In the genomic region with DNA sequence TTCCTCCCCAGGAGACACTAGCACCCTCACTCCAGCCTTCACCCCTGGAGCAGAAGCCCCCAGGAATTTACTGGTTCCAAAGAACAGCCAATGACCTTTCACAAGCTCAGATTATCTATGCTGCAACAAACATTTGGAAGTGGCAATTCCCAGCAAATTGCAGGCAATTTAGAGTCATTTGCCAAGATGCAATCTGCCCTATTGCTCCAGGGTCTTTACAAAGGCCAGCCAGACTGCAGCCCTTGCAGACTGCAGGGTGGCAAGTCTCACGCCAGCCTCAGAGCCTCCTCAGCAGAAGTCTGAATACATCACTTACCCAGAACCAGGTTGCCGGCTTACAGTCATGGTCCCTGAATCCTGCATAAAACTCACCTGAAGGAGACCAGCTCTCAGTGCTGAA, we compare ENCODE assay signal across 15 cellular contexts. TPM values are rescaled to one million over a fixed set of nuclear protein-coding genes. Genes with fewer than 3 reads are reported as not detected.
DNase-seq lines count a peak whose midpoint lies in the region; ATAC-seq and TF ChIP-seq lines count a peak whose summit lies in the region.
"Had no signal": no experiment of that assay in that cellular context is flagged by ENCODE, and none has a peak within 500 bp of the region (broad histone marks: within the 10 kb centered on the region; RNA-seq: fewer than 3 reads in every experiment).

No MANE protein-coding gene starts in this region.

- peak; percentile 14 to 40 for DNase-seq in HAP-1 (ENCODE audit: low spot score in 2 of 2)
- DNase-seq in central memory CD8-positive, alpha-beta T cell (ENCODE audit: low spot score in 2 of 2), result no peak
- no peak for DNase-seq in neural progenitor cell (ENCODE audit: low spot score)
- DNase-seq in HEK293T (ENCODE audit: extremely low spot score), result no peak
- no peak for DNase-seq in psoas muscle
- DNase-seq: activated CD8-positive, alpha-beta memory T cell treated with anti-CD3 and anti-CD28 coated beads for 24 hours; GF-D8; mammary epithelial cell; NCI-H1694; SHP77 treated with DMSO at 0.1 percent for 48 hours had no signal

- H4K20me1 ChIP-seq in neural progenitor cell (ENCODE audit: low read depth), result peaks cover 56% of the 10 kb centered on the region

- no peak overlapping the region for H3K27ac ChIP-seq in neural progenitor cell
- H3K27ac ChIP-seq in psoas muscle, result no peak overlapping the region

- 72 to 83% (median 73%) methylated on average over 2 of the region's 2 CpGs for whole genome bisulfite sequencing in psoas muscle, 3 donors

- POLR2A ChIA-PET in HEK293T (lab: Yijun Ruan, JAX), result no interaction called here

- H3K27me3 ChIP-seq in HAP-1 (ENCODE audit: low read depth) (no peaks in the 10 kb centered on the region), neural progenitor cell (no peaks in the 10 kb centered on the region), psoas muscle (ENCODE audit: insufficient read depth in 3 of 3, low read length in 2 of 3) (no peaks in the 10 kb centered on the region)

- H3K27ac Mint-ChIP-seq in central memory CD8-positive, alpha-beta T cell (ENCODE audit: low read depth), result peak overlapping the region; percentile 75
- peak overlapping the region; percentile 50 for H3K27ac Mint-ChIP-seq in neural progenitor cell
- H3K27ac Mint-ChIP-seq: T-helper 1 cell treated with Interleukin-12 subunit alpha and Interleukin-12 subunit beta and Interleukin-4 antibody, amounts not matched to agents 30 μg/mL and 1 μg/mL, for 36 hours had no signal

- H3K27me3 Mint-ChIP-seq in central memory CD8-positive, alpha-beta T cell, result no peaks in the 10 kb centered on the region
- peaks cover 2% of the 10 kb centered on the region for H3K27me3 Mint-ChIP-seq in neural progenitor cell (ENCODE audit: insufficient read depth, low read depth)
- H3K27me3 Mint-ChIP-seq: naive thymus-derived CD8-positive, alpha-beta T cell had no signal

- peaks cover 93% of the 10 kb centered on the region for H3K79me2 ChIP-seq in neural progenitor cell (ENCODE audit: low read depth)

- CTCF ChIA-PET in HEK293T (lab: Yijun Ruan, JAX), result interaction anchor here (0.6 kb wide), 1 partner anchor 20 kb away, joined by 3 read pairs; no protein-coding TSS in a partner anchor

- H3K36me3 ChIP-seq in HAP-1 (replicated peaks) (peaks cover 2% of the 10 kb centered on the region), neural progenitor cell (no peaks in the 10 kb centered on the region), psoas muscle (ENCODE audit: insufficient read depth in 1 of 2, low read depth in 1 of 2) (peaks cover 0 to 5% of the 10 kb centered on the region in 2 donors)

- TF ChIP-seq CTCF in neural progenitor cell (IDR thresholded peaks at IDR 0.05) (no peak), psoas muscle (IDR thresholded peaks at IDR 0.05) (no peak)

- no peak overlapping the region for H2AFZ ChIP-seq in neural progenitor cell (replicated peaks)

- peaks cover 47% of the 10 kb centered on the region for H3K4me1 Mint-ChIP-seq in central memory CD8-positive, alpha-beta T cell
- peaks cover 29% of the 10 kb centered on the region for H3K4me1 Mint-ChIP-seq in neural progenitor cell

- no peak for ATAC-seq in central memory CD8-positive, alpha-beta T cell (replicated peaks; ENCODE audit: extremely low read depth, poor library complexity, severe bottlenecking)
- ATAC-seq in psoas muscle, result no peak
- ATAC-seq: naive thymus-derived CD8-positive, alpha-beta T cell had no signal

- H3F3A ChIP-seq in neural progenitor cell (ENCODE audit: low read depth), result peaks cover 17% of the 10 kb centered on the region

- no peaks in the 10 kb centered on the region for H3K9me3 Mint-ChIP-seq in central memory CD8-positive, alpha-beta T cell
- no peaks in the 10 kb centered on the region for H3K9me3 Mint-ChIP-seq in neural progenitor cell
- H3K9me3 Mint-ChIP-seq: naive thymus-derived CD8-positive, alpha-beta T cell; T-helper 1 cell treated with Interleukin-12 subunit alpha and Interleukin-12 subunit beta and Interleukin-4 antibody, amounts not matched to agents 30 μg/mL and 1 μg/mL, for 36 hours had no signal

- H3K4me3 ChIP-seq in HAP-1 (no peak overlapping the region; the same call in 1 of the 2 replicates), neural progenitor cell (no peak overlapping the region), psoas muscle (no peak overlapping the region)

- H3K9ac ChIP-seq in neural progenitor cell, result no peak overlapping the region

- no peak overlapping the region for H3K4me3 Mint-ChIP-seq in central memory CD8-positive, alpha-beta T cell
- no peak overlapping the region for H3K4me3 Mint-ChIP-seq in neural progenitor cell
- H3K4me3 Mint-ChIP-seq: T-helper 1 cell treated with Interleukin-12 subunit alpha and Interleukin-12 subunit beta and Interleukin-4 antibody, amounts not matched to agents 30 μg/mL and 1 μg/mL, for 36 hours had no signal

- H3K9me3 ChIP-seq in HAP-1 (no peaks in the 10 kb centered on the region), neural progenitor cell (ENCODE audit: low read depth) (no peaks in the 10 kb centered on the region), psoas muscle (no peaks in the 10 kb centered on the region)

- intact Hi-C loops in psoas muscle (cut with DNase I), result no loop called here

- no peak overlapping the region for H3K4me2 ChIP-seq in neural progenitor cell

- in situ Hi-C loops in HAP-1 (cut with MboI; ENCODE audit: low sequenced_read_pairs), result no loop called here

- H3K4me1 ChIP-seq in HAP-1 (peaks cover 25% of the 10 kb centered on the region), neural progenitor cell (peaks cover 3% of the 10 kb centered on the region), psoas muscle (peaks cover 13% of the 10 kb centered on the region)

- peaks cover 18% of the 10 kb centered on the region for H3K36me3 Mint-ChIP-seq in central memory CD8-positive, alpha-beta T cell (ENCODE audit: insufficient read depth)
- no peaks in the 10 kb centered on the region for H3K36me3 Mint-ChIP-seq in neural progenitor cell

TF ChIP-seq in HEK293T, 16 proteins besides CTCF, POLR2A, EP300 and RAD21:
- no peak for TF ChIP-seq SP1 (IDR thresholded peaks at IDR 0.05)
- no peak for TF ChIP-seq HDGF (IDR thresholded peaks at IDR 0.05; ENCODE audit: borderline replicate concordance)
- TF ChIP-seq ARNT (IDR thresholded peaks at IDR 0.05), result no peak

RNA-seq across cellular contexts. Expression of a gene that starts 21.8 kb away (rescaled TPM):
- total RNA-seq in neural progenitor cell (ENCODE audit: low replicate concordance) (19.6 and 35.4 TPM in 2 replicates), psoas muscle (10 to 100 TPM; 12.1 to 23.2 (median 22.8) TPM)
- 10 to 100 TPM; 23.5 to 32.3 (median 29.5) TPM for polyA plus RNA-seq in psoas muscle

RNA-seq across cellular contexts. Expression of a gene that starts 39.6 kb away (rescaled TPM):
- 82.2 and 138 TPM in 2 replicates for total RNA-seq in neural progenitor cell (ENCODE audit: low replicate concordance)
- 10 to 100 TPM; 55.4 to 68.8 (median 55.9) TPM for total RNA-seq in psoas muscle
- polyA plus RNA-seq in psoas muscle, result 100 to 1,000 TPM in 1 of 3 donors, 10 to 100 TPM in 2; 67.1 to 126 (median 86.8) TPM

RNA-seq across cellular contexts. Expression of a gene that starts 47.8 kb away (rescaled TPM):
- total RNA-seq in neural progenitor cell (ENCODE audit: low replicate concordance) (0.53 TPM in 1 of 2 replicates, not detected in the other), psoas muscle (under 1 TPM in 1 of 4 donors, not detected in 3; 0.90 TPM)
- under 1 TPM in 2 of 3 donors, not detected in 1; 0.08 to 0.14 TPM for polyA plus RNA-seq in psoas muscle
- total RNA-seq: bronchial epithelial cell, mammary epithelial cell, MCF 10A had no signal
- polyA plus RNA-seq: mammary epithelial cell; naive thymus-derived CD8-positive, alpha-beta T cell had no signal

RNA-seq across cellular contexts. Expression of a gene that starts 50.4 kb away (rescaled TPM):
- 0.84 TPM in 1 of 2 replicates, not detected in the other for total RNA-seq in neural progenitor cell (ENCODE audit: low replicate concordance)
- 1 to 10 TPM in 1 of 4 donors, under 1 TPM in 2, not detected in 1; 0.59 to 4.1 (median 0.69) TPM for total RNA-seq in psoas muscle
- polyA plus RNA-seq in psoas muscle, result under 1 TPM; 0.12 to 0.28 (median 0.13) TPM
- total RNA-seq: bronchial epithelial cell, dermis microvascular lymphatic vessel endothelial cell, mammary epithelial cell, MCF 10A had no signal
- polyA plus RNA-seq: mammary epithelial cell; naive thymus-derived CD8-positive, alpha-beta T cell had no signal

RNA-seq across cellular contexts. Expression of a gene that starts 51.0 kb away (rescaled TPM):
- 16.7 and 49.5 TPM in 2 replicates for total RNA-seq in neural progenitor cell (ENCODE audit: low replicate concordance)
- 10 to 100 TPM; 27.2 to 34.7 (median 32.2) TPM for total RNA-seq in psoas muscle
- polyA plus RNA-seq in psoas muscle, result 10 to 100 TPM; 26.0 to 46.9 (median 42.1) TPM

Comparison
In these comparisons a context has a peak if more than half of its experiments do, and no peak if none do; other contexts are left out.
1. DNase-seq: peak in HAP-1 (2 of 2); none in central memory CD8-positive, alpha-beta T cell (0 of 2), neural progenitor cell (single experiment), HEK293T (single experiment) and psoas muscle (0 of 2).